Comparison of ENCODE assay signal across 21 cellular contexts in genomic region chr6:157135691-157136090, GRCh38.
DNase-seq lines count a peak whose midpoint lies in the region; ATAC-seq and TF ChIP-seq lines count a peak whose summit lies in the region.
"Had no signal": no experiment of that assay in that cellular context is flagged by ENCODE, and none has a peak within 500 bp of the region (broad histone marks: within the 10 kb centered on the region; RNA-seq: fewer than 3 reads in every experiment).

No MANE protein-coding gene starts in this region.

- DNase-seq in activated naive CD4-positive, alpha-beta T cell treated with anti-CD3 and anti-CD28 coated beads for 36 hours = no peak
- DNase-seq in amniotic epithelial cell (ENCODE audit: low read depth) = peak; percentile 50
- DNase-seq in fibroblast of pulmonary artery (ENCODE audit: low read depth) = peak; percentile 29
- DNase-seq in activated CD8-positive, alpha-beta memory T cell treated with anti-CD3 and anti-CD28 coated beads, Interleukin-2, amount 10 ng/mL, durations not matched to agents 7 days and 5 days = no peak
- no peak for DNase-seq in activated T-cell treated with anti-CD3 and anti-CD28 coated beads, Interleukin-2, amount 50 U/mL, for 4 hours
- DNase-seq in stimulated activated CD4-positive, alpha-beta T cell treated with anti-CD3 and anti-CD28 coated beads, Interleukin-1b, Interleukin-23, amount 100 ng/mL, for 48 hours = no peak
- DNase-seq in AG08395 (ENCODE audit: low spot score) = no peak
- DNase-seq: activated CD4-positive, alpha-beta T cell treated with anti-CD3 and anti-CD28 coated beads for 4 hours; activated naive CD8-positive, alpha-beta T cell treated with anti-CD3 and anti-CD28 coated beads, Interleukin-2, amount 10 ng/mL, durations not matched to agents 7 days and 5 days; BE2C; colonic mucosa; NCI-H1436 treated with DMSO at 0.1 percent for 48 hours; NCI-H2107; NCI-H446 treated with DMSO at 0.1 percent for 48 hours; OCI-M1; stimulated activated CD4-positive, alpha-beta T cell treated with anti-CD3 and anti-CD28 coated beads, Interleukin-2, amount 100 ng/mL, for 24 hours; substantia nigra; upper lobe of left lung had no signal

- ATAC-seq in activated CD8-positive, alpha-beta memory T cell treated with anti-CD3 and anti-CD28 coated beads, Interleukin-2, amount 10 ng/mL, durations not matched to agents 7 days and 5 days = no peak
- ATAC-seq in activated T-cell treated with anti-CD3 and anti-CD28 coated beads, Interleukin-2, amount 50 U/mL, for 4 hours = no peak

- no peaks in the 10 kb centered on the region for H3K9me3 Mint-ChIP-seq in activated naive CD4-positive, alpha-beta T cell treated with anti-CD3 and anti-CD28 coated beads, Interleukin-2, amount 50 U/mL, for 24 hours
- H3K9me3 Mint-ChIP-seq in activated naive CD4-positive, alpha-beta T cell treated with anti-CD3 and anti-CD28 coated beads for 36 hours = no peaks in the 10 kb centered on the region
- H3K9me3 Mint-ChIP-seq in activated CD8-positive, alpha-beta memory T cell treated with anti-CD3 and anti-CD28 coated beads, Interleukin-2, amount 10 ng/mL, durations not matched to agents 7 days and 5 days (ENCODE audit: low read depth) = no peaks in the 10 kb centered on the region
- no peaks in the 10 kb centered on the region for H3K9me3 Mint-ChIP-seq in activated T-cell treated with anti-CD3 and anti-CD28 coated beads, Interleukin-2, amount 50 U/mL, for 4 hours
- H3K9me3 Mint-ChIP-seq: activated naive CD8-positive, alpha-beta T cell treated with anti-CD3 and anti-CD28 coated beads, Interleukin-2, amount 10 ng/mL, durations not matched to agents 7 days and 5 days; activated T-helper 2 cell treated with anti-CD3 and anti-CD28 coated beads, Interferon-gamma antibody, Interleukin-2, Interleukin-4, amounts not matched to agents 10 μg/mL and 5 μg/mL and 100 μg/mL, durations not matched to agents 14 hours and 24 hours and 36 hours; brain had no signal

- CTCF ChIA-PET in activated naive CD4-positive, alpha-beta T cell treated with anti-CD3 and anti-CD28 coated beads for 36 hours (lab: Charles Lee) = no interaction called here
- CTCF ChIA-PET in activated CD8-positive, alpha-beta memory T cell treated with anti-CD3 and anti-CD28 coated beads, Interleukin-2, amount 10 ng/mL, durations not matched to agents 7 days and 5 days (lab: Charles Lee) = no interaction called here

- TF ChIP-seq CTCF in fibroblast of pulmonary artery (IDR thresholded peaks at IDR 0.05; ENCODE audit: low read length, missing control alignments) = no peak

- H3K27ac Mint-ChIP-seq in activated naive CD4-positive, alpha-beta T cell treated with anti-CD3 and anti-CD28 coated beads, Interleukin-2, amount 50 U/mL, for 24 hours = peak overlapping the region; percentile 19
- H3K27ac Mint-ChIP-seq in activated naive CD4-positive, alpha-beta T cell treated with anti-CD3 and anti-CD28 coated beads for 36 hours = no peak overlapping the region
- H3K27ac Mint-ChIP-seq in activated CD8-positive, alpha-beta memory T cell treated with anti-CD3 and anti-CD28 coated beads, Interleukin-2, amount 10 ng/mL, durations not matched to agents 7 days and 5 days = no peak overlapping the region
- H3K27ac Mint-ChIP-seq: activated naive CD8-positive, alpha-beta T cell treated with anti-CD3 and anti-CD28 coated beads, Interleukin-2, amount 10 ng/mL, durations not matched to agents 7 days and 5 days; activated T-helper 2 cell treated with anti-CD3 and anti-CD28 coated beads, Interferon-gamma antibody, Interleukin-2, Interleukin-4, amounts not matched to agents 10 μg/mL and 5 μg/mL and 100 μg/mL, durations not matched to agents 14 hours and 24 hours and 36 hours had no signal

- H3K27me3 Mint-ChIP-seq in activated naive CD4-positive, alpha-beta T cell treated with anti-CD3 and anti-CD28 coated beads, Interleukin-2, amount 50 U/mL, for 24 hours = no peaks in the 10 kb centered on the region
- H3K27me3 Mint-ChIP-seq in activated naive CD4-positive, alpha-beta T cell treated with anti-CD3 and anti-CD28 coated beads for 36 hours (ENCODE audit: low read depth) = no peaks in the 10 kb centered on the region
- no peaks in the 10 kb centered on the region for H3K27me3 Mint-ChIP-seq in activated CD8-positive, alpha-beta memory T cell treated with anti-CD3 and anti-CD28 coated beads, Interleukin-2, amount 10 ng/mL, durations not matched to agents 7 days and 5 days
- H3K27me3 Mint-ChIP-seq in activated T-cell treated with anti-CD3 and anti-CD28 coated beads, Interleukin-2, amount 50 U/mL, for 4 hours (ENCODE audit: low read depth) = no peaks in the 10 kb centered on the region
- H3K27me3 Mint-ChIP-seq: activated naive CD8-positive, alpha-beta T cell treated with anti-CD3 and anti-CD28 coated beads, Interleukin-2, amount 10 ng/mL, durations not matched to agents 7 days and 5 days had no signal

- intact Hi-C loops in activated naive CD4-positive, alpha-beta T cell treated with anti-CD3 and anti-CD28 coated beads for 36 hours (cut with micrococcal nuclease) = no loop called here

- H3K4me3 Mint-ChIP-seq in activated naive CD4-positive, alpha-beta T cell treated with anti-CD3 and anti-CD28 coated beads, Interleukin-2, amount 50 U/mL, for 24 hours = no peak overlapping the region
- H3K4me3 Mint-ChIP-seq in activated naive CD4-positive, alpha-beta T cell treated with anti-CD3 and anti-CD28 coated beads for 36 hours = no peak overlapping the region
- no peak overlapping the region for H3K4me3 Mint-ChIP-seq in activated CD8-positive, alpha-beta memory T cell treated with anti-CD3 and anti-CD28 coated beads, Interleukin-2, amount 10 ng/mL, durations not matched to agents 7 days and 5 days
- no peak overlapping the region for H3K4me3 Mint-ChIP-seq in activated T-cell treated with anti-CD3 and anti-CD28 coated beads, Interleukin-2, amount 50 U/mL, for 4 hours
- H3K4me3 Mint-ChIP-seq: activated naive CD8-positive, alpha-beta T cell treated with anti-CD3 and anti-CD28 coated beads, Interleukin-2, amount 10 ng/mL, durations not matched to agents 7 days and 5 days; brain had no signal

- peaks cover 5% of the 10 kb centered on the region for H3K4me1 Mint-ChIP-seq in activated naive CD4-positive, alpha-beta T cell treated with anti-CD3 and anti-CD28 coated beads, Interleukin-2, amount 50 U/mL, for 24 hours
- peaks cover 6% of the 10 kb centered on the region for H3K4me1 Mint-ChIP-seq in activated naive CD4-positive, alpha-beta T cell treated with anti-CD3 and anti-CD28 coated beads for 36 hours (ENCODE audit: low read depth)
- H3K4me1 Mint-ChIP-seq in activated CD8-positive, alpha-beta memory T cell treated with anti-CD3 and anti-CD28 coated beads, Interleukin-2, amount 10 ng/mL, durations not matched to agents 7 days and 5 days = peaks cover 12% of the 10 kb centered on the region
- H3K4me1 Mint-ChIP-seq in activated T-cell treated with anti-CD3 and anti-CD28 coated beads, Interleukin-2, amount 50 U/mL, for 4 hours (ENCODE audit: low read depth) = peaks cover 1% of the 10 kb centered on the region

- no peak overlapping the region for H3K4me3 ChIP-seq in fibroblast of pulmonary artery (replicated peaks; ENCODE audit: low read depth, low read length)
- H3K4me3 ChIP-seq: colonic mucosa, upper lobe of left lung had no signal

- H3K36me3 Mint-ChIP-seq in activated naive CD4-positive, alpha-beta T cell treated with anti-CD3 and anti-CD28 coated beads, Interleukin-2, amount 50 U/mL, for 24 hours = peaks cover 10% of the 10 kb centered on the region
- H3K36me3 Mint-ChIP-seq in activated naive CD4-positive, alpha-beta T cell treated with anti-CD3 and anti-CD28 coated beads for 36 hours (ENCODE audit: low read depth) = no peaks in the 10 kb centered on the region
- peaks cover 5% of the 10 kb centered on the region for H3K36me3 Mint-ChIP-seq in activated CD8-positive, alpha-beta memory T cell treated with anti-CD3 and anti-CD28 coated beads, Interleukin-2, amount 10 ng/mL, durations not matched to agents 7 days and 5 days
- peaks cover 33% of the 10 kb centered on the region for H3K36me3 Mint-ChIP-seq in activated T-cell treated with anti-CD3 and anti-CD28 coated beads, Interleukin-2, amount 50 U/mL, for 4 hours (ENCODE audit: insufficient read depth)

Comparison
In these comparisons a context has a peak if more than half of its experiments do, and no peak if none do; other contexts are left out.
1. DNase-seq: peak in amniotic epithelial cell (single experiment) and fibroblast of pulmonary artery (single experiment); none in activated naive CD4-positive, alpha-beta T cell treated with anti-CD3 and anti-CD28 coated beads for 36 hours (single experiment), activated CD8-positive, alpha-beta memory T cell treated with anti-CD3 and anti-CD28 coated beads, Interleukin-2, amount 10 ng/mL, durations not matched to agents 7 days and 5 days (single experiment), activated T-cell treated with anti-CD3 and anti-CD28 coated beads, Interleukin-2, amount 50 U/mL, for 4 hours (single experiment), stimulated activated CD4-positive, alpha-beta T cell treated with anti-CD3 and anti-CD28 coated beads, Interleukin-1b, Interleukin-23, amount 100 ng/mL, for 48 hours (single experiment) and AG08395 (single experiment).